Comparison of ENCODE assay signal across 17 cellular contexts in the genomic region with DNA sequence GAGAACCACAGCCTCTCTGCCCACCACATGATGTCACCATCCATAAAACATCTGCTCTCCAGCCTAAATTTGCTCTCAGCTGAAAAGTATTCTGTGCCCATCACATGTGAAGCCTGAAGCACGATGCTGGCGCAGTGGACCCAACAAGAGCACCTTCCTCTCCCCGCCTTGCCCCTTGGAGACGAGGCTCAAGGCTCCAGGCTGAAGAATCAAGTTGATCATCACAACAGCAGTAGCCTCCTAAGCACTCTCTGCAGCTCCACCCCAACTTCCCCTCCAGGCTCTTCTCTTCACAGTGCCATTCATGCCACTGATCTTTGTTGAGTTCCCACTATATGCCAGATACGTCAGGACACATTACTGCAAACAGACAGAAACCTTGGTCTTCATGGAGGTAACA. TPM values are rescaled to one million over a fixed set of nuclear protein-coding genes. Genes with fewer than 3 reads are reported as not detected.
A peak's percentile ranks its signal among the peaks of the same experiment; 100 is the strongest.
DNase-seq lines count a peak whose midpoint lies in the region; ATAC-seq and TF ChIP-seq lines count a peak whose summit lies in the region.
"Had no signal": no experiment of that assay in that cellular context is flagged by ENCODE, and none has a peak within 500 bp of the region (broad histone marks: within the 10 kb centered on the region; RNA-seq: fewer than 3 reads in every experiment).

No MANE protein-coding gene starts in this region.

- TF ChIP-seq CTCF in CD8-positive, alpha-beta T cell (IDR thresholded peaks at IDR 0.05), result no peak
- no peak for TF ChIP-seq CTCF in osteoblast (IDR thresholded peaks at IDR 0.05; ENCODE audit: extremely low read depth, low read depth, low read length)

- no peak overlapping the region for H3K56ac ChIP-seq in mesendoderm (ENCODE audit: low read length)

- no peak overlapping the region for H3K18ac ChIP-seq in mesendoderm (ENCODE audit: low read length)

- no peak overlapping the region for H2AK5ac ChIP-seq in mesendoderm (ENCODE audit: low read length)

- H3K9me3 Mint-ChIP-seq in CD8-positive, alpha-beta T cell, result no peaks in the 10 kb centered on the region
- H3K9me3 Mint-ChIP-seq in activated T-helper 2 cell treated with anti-CD3 and anti-CD28 coated beads, Interferon-gamma antibody, Interleukin-2, Interleukin-4, amounts not matched to agents 10 μg/mL and 5 μg/mL and 100 μg/mL, durations not matched to agents 14 hours and 24 hours and 36 hours, result no peaks in the 10 kb centered on the region
- H3K9me3 Mint-ChIP-seq: mesothelial cell of epicardium had no signal

- WGBS in mesendoderm (ENCODE audit: extremely low coverage, insufficient coverage, low lambda C conversion rate), result no CpG with 5 or more reads among the region's 5 CpGs

- no peak overlapping the region for H3K4me3 ChIP-seq in CD8-positive, alpha-beta T cell (ENCODE audit: low read depth, low read length)
- no peak overlapping the region for H3K4me3 ChIP-seq in osteoblast (ENCODE audit: insufficient read depth, low read length)
- H3K4me3 ChIP-seq in mesendoderm (ENCODE audit: low read length), result no peak overlapping the region
- H3K4me3 ChIP-seq: BLaER1, SJCRH30 had no signal

- no peak overlapping the region for H3K4me3 Mint-ChIP-seq in CD8-positive, alpha-beta T cell
- no peak overlapping the region for H3K4me3 Mint-ChIP-seq in activated T-helper 2 cell treated with anti-CD3 and anti-CD28 coated beads, Interferon-gamma antibody, Interleukin-2, Interleukin-4, amounts not matched to agents 10 μg/mL and 5 μg/mL and 100 μg/mL, durations not matched to agents 14 hours and 24 hours and 36 hours (ENCODE audit: low read depth)
- H3K4me3 Mint-ChIP-seq: mesothelial cell of epicardium had no signal

- CTCF ChIA-PET in CD8-positive, alpha-beta T cell (lab: Charles Lee), result interaction anchor here (0.6 to 1.0 kb wide), 2 partner anchors 12 to 205 kb away, joined by 3 read pairs; no protein-coding TSS in a partner anchor

- H3K4me1 ChIP-seq in CD8-positive, alpha-beta T cell (ENCODE audit: insufficient read depth, low read length), result peaks cover 17% of the 10 kb centered on the region
- H3K4me1 ChIP-seq in osteoblast (ENCODE audit: insufficient read depth, low read length) (no peaks in the 10 kb centered on the region), mesendoderm (ENCODE audit: control insufficient read depth, low read depth, low read length) (no peaks in the 10 kb centered on the region)
- H3K4me1 ChIP-seq: SJCRH30 had no signal

- H2BK5ac ChIP-seq in mesendoderm (ENCODE audit: low read length), result no peak overlapping the region

- H3K4me1 Mint-ChIP-seq in CD8-positive, alpha-beta T cell (ENCODE audit: low read depth), result peaks cover 33% of the 10 kb centered on the region
- H3K4me1 Mint-ChIP-seq in activated T-helper 2 cell treated with anti-CD3 and anti-CD28 coated beads, Interferon-gamma antibody, Interleukin-2, Interleukin-4, amounts not matched to agents 10 μg/mL and 5 μg/mL and 100 μg/mL, durations not matched to agents 14 hours and 24 hours and 36 hours (ENCODE audit: low read depth), result peaks cover 22% of the 10 kb centered on the region

- H4K20me1 ChIP-seq in osteoblast (ENCODE audit: insufficient read depth, low read length), result no peaks in the 10 kb centered on the region
- H4K20me1 ChIP-seq: BLaER1 had no signal

- ATAC-seq in CD8-positive, alpha-beta T cell, result no peak
- no peak for ATAC-seq in GM19455 (IDR thresholded peaks at IDR 0.05; ENCODE audit: unreplicated experiment)

- H3K79me1 ChIP-seq in mesendoderm (ENCODE audit: low read length), result no peaks in the 10 kb centered on the region

- H2BK120ac ChIP-seq in mesendoderm (ENCODE audit: low read depth, low read length), result no peak overlapping the region

- no peaks in the 10 kb centered on the region for H3K27me3 ChIP-seq in CD8-positive, alpha-beta T cell (ENCODE audit: insufficient read depth, low read length)
- H3K27me3 ChIP-seq in osteoblast (ENCODE audit: insufficient read depth, low read length) (no peaks in the 10 kb centered on the region), mesendoderm (ENCODE audit: insufficient read depth, low read length, poor library complexity) (no peaks in the 10 kb centered on the region)
- H3K27me3 ChIP-seq: BLaER1, SJCRH30 had no signal

- no peak overlapping the region for H2BK15ac ChIP-seq in mesendoderm (replicated peaks; ENCODE audit: low read depth)

- DNase-seq in CD8-positive, alpha-beta T cell, result no peak
- peak; percentile 35 to 40 for DNase-seq in Kasumi-1 (lab: John Stamatoyannopoulos, UW)
- peak; percentile 40 for DNase-seq in activated CD8-positive, alpha-beta memory T cell treated with anti-CD3 and anti-CD28 coated beads, Interleukin-2, amount 50 U/mL, for 48 hours
- DNase-seq in osteoblast (ENCODE audit: insufficient read length, low spot score, missing footprints), result no peak
- no peak for DNase-seq in mesendoderm
- DNase-seq in activated T-helper 2 cell treated with anti-CD3 and anti-CD28 coated beads, Interferon-gamma antibody, Interleukin-2, Interleukin-4, amounts not matched to agents 10 μg/mL and 5 μg/mL and 100 μg/mL, durations not matched to agents 14 hours and 24 hours and 36 hours (ENCODE audit: low spot score), result no peak
- no peak for DNase-seq in NOMO-1 (lab: John Stamatoyannopoulos, UW; ENCODE audit: unreplicated experiment in 2 of 2)
- DNase-seq: activated gamma-delta T cell; aorta; Karpas-422; NCI-H146; NCI-H446; SJCRH30; stimulated activated CD4-positive, alpha-beta T cell treated with anti-CD3 and anti-CD28 coated beads, Interleukin-4, amount 100 ng/mL, for 24 hours had no signal

- no peak overlapping the region for H3K4me2 ChIP-seq in osteoblast (ENCODE audit: insufficient read depth, low read length)
- no peak overlapping the region for H3K4me2 ChIP-seq in mesendoderm (ENCODE audit: low read length)
- H3K4me2 ChIP-seq: BLaER1 had no signal

- no peak overlapping the region for H4K8ac ChIP-seq in mesendoderm (ENCODE audit: low read depth, low read length)

- intact Hi-C loops in CD8-positive, alpha-beta T cell (cut with DNase I, micrococcal nuclease), result no loop called here
- intact Hi-C loops in activated T-helper 2 cell treated with anti-CD3 and anti-CD28 coated beads, Interferon-gamma antibody, Interleukin-2, Interleukin-4, amounts not matched to agents 10 μg/mL and 5 μg/mL and 100 μg/mL, durations not matched to agents 14 hours and 24 hours and 36 hours (cut with micrococcal nuclease), result no loop called here

- no peaks in the 10 kb centered on the region for H3K79me2 ChIP-seq in osteoblast (ENCODE audit: insufficient read depth, low read length)
- H3K79me2 ChIP-seq in mesendoderm (ENCODE audit: control insufficient read depth, insufficient read depth, low read length), result no peaks in the 10 kb centered on the region

- no peaks in the 10 kb centered on the region for H3K36me3 Mint-ChIP-seq in CD8-positive, alpha-beta T cell
- H3K36me3 Mint-ChIP-seq in activated T-helper 2 cell treated with anti-CD3 and anti-CD28 coated beads, Interferon-gamma antibody, Interleukin-2, Interleukin-4, amounts not matched to agents 10 μg/mL and 5 μg/mL and 100 μg/mL, durations not matched to agents 14 hours and 24 hours and 36 hours (ENCODE audit: low read depth), result no peaks in the 10 kb centered on the region
- H3K36me3 Mint-ChIP-seq: mesothelial cell of epicardium had no signal

- H3K36me3 ChIP-seq in CD8-positive, alpha-beta T cell (ENCODE audit: insufficient read depth, low read length), result no peaks in the 10 kb centered on the region
- H3K36me3 ChIP-seq in osteoblast (ENCODE audit: insufficient read depth, low read length) (no peaks in the 10 kb centered on the region), mesendoderm (ENCODE audit: control insufficient read depth, insufficient read depth, low read length) (no peaks in the 10 kb centered on the region)
- H3K36me3 ChIP-seq: BLaER1, SJCRH30 had no signal

- no peaks in the 10 kb centered on the region for H3K27me3 Mint-ChIP-seq in CD8-positive, alpha-beta T cell (ENCODE audit: low read depth)
- H3K27me3 Mint-ChIP-seq in activated T-helper 2 cell treated with anti-CD3 and anti-CD28 coated beads, Interferon-gamma antibody, Interleukin-2, Interleukin-4, amounts not matched to agents 10 μg/mL and 5 μg/mL and 100 μg/mL, durations not matched to agents 14 hours and 24 hours and 36 hours (ENCODE audit: low read depth), result no peaks in the 10 kb centered on the region

- H3K23ac ChIP-seq in mesendoderm (ENCODE audit: low read length), result no peak overlapping the region

- H3K27ac ChIP-seq in CD8-positive, alpha-beta T cell (ENCODE audit: low read depth, low read length), result no peak overlapping the region
- H3K27ac ChIP-seq in osteoblast (ENCODE audit: low read depth, low read length), result no peak overlapping the region
- H3K27ac ChIP-seq in mesendoderm (ENCODE audit: low read depth, low read length), result no peak overlapping the region
- H3K27ac ChIP-seq: BLaER1, SJCRH30 had no signal

- H4K5ac ChIP-seq in mesendoderm (ENCODE audit: low read length), result no peak overlapping the region

- H3K9me3 ChIP-seq in CD8-positive, alpha-beta T cell (ENCODE audit: low read length), result no peaks in the 10 kb centered on the region
- no peaks in the 10 kb centered on the region for H3K9me3 ChIP-seq in osteoblast (ENCODE audit: low read depth, low read length)
- H3K9me3 ChIP-seq: BLaER1, SJCRH30 had no signal

- H3K9ac ChIP-seq in mesendoderm (ENCODE audit: low read length), result no peak overlapping the region
- H3K9ac ChIP-seq: BLaER1 had no signal

- POLR2A ChIA-PET in CD8-positive, alpha-beta T cell (lab: Charles Lee), result interaction anchor here (0.9 to 1.1 kb wide), 2 partner anchors 11 to 14 kb away, joined by 3 to 5 read pairs; no protein-coding TSS in a partner anchor

- H3K27ac Mint-ChIP-seq in CD8-positive, alpha-beta T cell, result peak overlapping the region; percentile 29
- no peak overlapping the region for H3K27ac Mint-ChIP-seq in activated T-helper 2 cell treated with anti-CD3 and anti-CD28 coated beads, Interferon-gamma antibody, Interleukin-2, Interleukin-4, amounts not matched to agents 10 μg/mL and 5 μg/mL and 100 μg/mL, durations not matched to agents 14 hours and 24 hours and 36 hours
- H3K27ac Mint-ChIP-seq: mesothelial cell of epicardium had no signal

- H3K4ac ChIP-seq in mesendoderm (ENCODE audit: low read depth, low read length), result no peak overlapping the region

- H2AFZ ChIP-seq in osteoblast (ENCODE audit: low read length), result peak overlapping the region; percentile 25

RNA-seq across cellular contexts. Expression of gene ZNF217, which starts 41.5 kb away (rescaled TPM):
- total RNA-seq in CD8-positive, alpha-beta T cell, result 10 to 100 TPM; 71.8 to 79.9 TPM
- 26.4 and 26.8 TPM in 2 replicates for total RNA-seq in osteoblast
- polyA plus RNA-seq in mesendoderm (2013, experiment 1 of 2), result 22.0 TPM
- polyA plus RNA-seq in mesendoderm (2013, experiment 2 of 2), result 21.5 TPM
- 55.4 and 60.6 TPM in 2 replicates for total RNA-seq in activated T-helper 2 cell treated with anti-CD3 and anti-CD28 coated beads, Interferon-gamma antibody, Interleukin-2, Interleukin-4, amounts not matched to agents 10 μg/mL and 5 μg/mL and 100 μg/mL, durations not matched to agents 14 hours and 24 hours and 36 hours

Comparison
In these comparisons a context has a peak if more than half of its experiments do, and no peak if none do; other contexts are left out.
1. DNase-seq: peak in Kasumi-1 (2 of 2) and activated CD8-positive, alpha-beta memory T cell treated with anti-CD3 and anti-CD28 coated beads, Interleukin-2, amount 50 U/mL, for 48 hours (single experiment); none in CD8-positive, alpha-beta T cell (0 of 7), osteoblast (single experiment), mesendoderm (single experiment), activated T-helper 2 cell treated with anti-CD3 and anti-CD28 coated beads, Interferon-gamma antibody, Interleukin-2, Interleukin-4, amounts not matched to agents 10 μg/mL and 5 μg/mL and 100 μg/mL, durations not matched to agents 14 hours and 24 hours and 36 hours (single experiment) and NOMO-1 (0 of 2).